Comparison of ENCODE assay signal across 20 cellular contexts in the genomic region with DNA sequence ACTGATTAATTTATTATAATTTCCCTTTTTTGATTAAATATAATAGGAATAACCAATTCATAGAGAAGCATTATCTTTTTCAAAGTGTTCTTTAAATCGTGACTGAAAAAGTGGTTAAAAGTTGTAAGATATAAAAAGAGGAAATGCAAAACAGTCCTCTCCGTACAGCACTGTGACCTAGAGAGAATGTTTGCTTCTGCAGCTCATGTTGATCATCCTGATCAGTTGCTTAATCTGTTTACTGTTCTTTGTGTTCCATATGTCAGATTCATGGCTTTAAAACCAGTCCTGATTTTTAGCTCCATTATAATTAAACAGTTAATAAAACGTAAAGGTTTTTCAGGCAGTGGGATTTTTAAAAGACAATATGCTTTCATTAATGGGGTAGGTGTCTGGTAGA. TPM values are rescaled to one million over a fixed set of nuclear protein-coding genes. Genes with fewer than 3 reads are reported as not detected.
DNase-seq lines count a peak whose midpoint lies in the region; ATAC-seq and TF ChIP-seq lines count a peak whose summit lies in the region.
"Had no signal": no experiment of that assay in that cellular context is flagged by ENCODE, and none has a peak within 500 bp of the region (broad histone marks: within the 10 kb centered on the region; RNA-seq: fewer than 3 reads in every experiment).

No MANE protein-coding gene starts in this region.

- no peaks in the 10 kb centered on the region for H3K9me3 ChIP-seq in OCI-LY3 (ENCODE audit: insufficient read depth, low read length)
- no peaks in the 10 kb centered on the region for H3K9me3 ChIP-seq in transverse colon
- no peaks in the 10 kb centered on the region for H3K9me3 ChIP-seq in psoas muscle
- H3K9me3 ChIP-seq: esophagus muscularis mucosa, vagina had no signal

- ATAC-seq in HG03342 (IDR thresholded peaks at IDR 0.05; ENCODE audit: unreplicated experiment) (no peak), psoas muscle (no peak)
- ATAC-seq: activated CD8-positive, alpha-beta memory T cell treated with anti-CD3 and anti-CD28 coated beads, Interleukin-2, amount 10 ng/mL, durations not matched to agents 7 days and 5 days; natural killer cell treated with Interleukin-12 subunit alpha and Interleukin-12 subunit beta and Interleukin-15 and Interleukin-18, amount 100 ng/mL, for 72 hours had no signal

- intact Hi-C loops in transverse colon (cut with DNase I; ENCODE audit: low total_unique reads), result no loop called here
- intact Hi-C loops in psoas muscle (cut with DNase I), result no loop called here

- H2AFZ ChIP-seq in OCI-LY3 (ENCODE audit: low read depth, low read length), result 0 out of 2 replicates have a peak overlapping the region, but pooled peaks have one; percentile 10

- no peaks in the 10 kb centered on the region for H3K79me2 ChIP-seq in OCI-LY3 (ENCODE audit: low read length)

- TF ChIP-seq POLR2A in transverse colon (IDR thresholded peaks at IDR 0.05), result no peak

- in situ Hi-C loops in transverse colon (cut with MboI; ENCODE audit: low pct_ligation_motif_present in 1 of 4, low pct_unique_long_range_greater_than_20kb in 1 of 4, low sequenced_read_pairs in 3 of 4), result no loop called here

- WGBS in transverse colon (ENCODE audit: low coverage in 1 of 2), 2 donors, result 64 to 68% methylated on average over 3 of the region's 3 CpGs
- WGBS in psoas muscle, 3 donors, result 66 to 72% (median 71%) methylated on average over 3 of the region's 3 CpGs

- H3K4me3 ChIP-seq in GM12865 (ENCODE audit: low read depth, low read length) (no peak overlapping the region), OCI-LY3 (ENCODE audit: low read length) (no peak overlapping the region), fibroblast of mammary gland (ENCODE audit: control insufficient read depth, low read depth, low read length) (no peak overlapping the region), transverse colon (no peak overlapping the region), psoas muscle (no peak overlapping the region)
- H3K4me3 ChIP-seq: esophagus muscularis mucosa, vagina had no signal

- peak overlapping the region; percentile 43 for H3K4me2 ChIP-seq in OCI-LY3 (ENCODE audit: low read length)

- H3K27me3 ChIP-seq in OCI-LY3 (ENCODE audit: low read depth, low read length), result no peaks in the 10 kb centered on the region
- H3K27me3 ChIP-seq in transverse colon, result no peaks in the 10 kb centered on the region
- no peaks in the 10 kb centered on the region for H3K27me3 ChIP-seq in psoas muscle (ENCODE audit: insufficient read depth in 3 of 3, low read length in 2 of 3)
- H3K27me3 ChIP-seq: esophagus muscularis mucosa, vagina had no signal

- DNase-seq in AML-193 (lab: John Stamatoyannopoulos, UW) (peak; percentile 36 to 42), GM12865 (ENCODE audit: low read depth) (peak; percentile 8), fibroblast of mammary gland (ENCODE audit: low read depth) (peak; percentile 41), NCI-H2029 treated with DMSO at 0.1 percent for 48 hours (lab: John Stamatoyannopoulos, UW) (no peak), transverse colon (no peak), psoas muscle (no peak)
- DNase-seq: activated CD4-positive, alpha-beta T cell treated with anti-CD3 and anti-CD28 coated beads for 1 hour; activated CD8-positive, alpha-beta memory T cell treated with anti-CD3 and anti-CD28 coated beads, Interleukin-2, amount 10 ng/mL, durations not matched to agents 7 days and 5 days; activated effector memory CD4-positive, alpha-beta T cell treated with Interleukin-2 at 50 U/mL for 16 hours; EL; kidney; NCI-H2029; SHP77 treated with DMSO at 0.1 percent for 48 hours; stimulated activated CD4-positive, alpha-beta T cell treated with anti-CD3 and anti-CD28 coated beads, Interleukin-4, amount 100 ng/mL, for 4 hours; substantia nigra had no signal

- H3K36me3 ChIP-seq in OCI-LY3 (replicated peaks; ENCODE audit: low read depth, low read length) (no peaks in the 10 kb centered on the region), transverse colon (no peaks in the 10 kb centered on the region), psoas muscle (ENCODE audit: insufficient read depth in 1 of 2, low read depth in 1 of 2) (no peaks in the 10 kb centered on the region)
- H3K36me3 ChIP-seq: esophagus muscularis mucosa, vagina had no signal

- no peak overlapping the region for H3K27ac ChIP-seq in OCI-LY3 (ENCODE audit: low read length)
- no peak overlapping the region for H3K27ac ChIP-seq in transverse colon
- no peak overlapping the region for H3K27ac ChIP-seq in psoas muscle
- H3K27ac ChIP-seq: vagina had no signal

- TF ChIP-seq CTCF in GM12865 (IDR thresholded peaks at IDR 0.05; ENCODE audit: insufficient read depth, low read depth, low read length, missing control alignments) (no peak), OCI-LY3 (IDR thresholded peaks at IDR 0.05; ENCODE audit: low read depth, low read length) (no peak), fibroblast of mammary gland (conservative IDR thresholded peaks at IDR 0.05; ENCODE audit: control insufficient read depth, insufficient read depth, low read depth, low read length) (no peak), transverse colon (IDR thresholded peaks at IDR 0.05) (no peak), psoas muscle (IDR thresholded peaks at IDR 0.05) (no peak)

- H4K20me1 ChIP-seq in OCI-LY3 (ENCODE audit: insufficient read depth, low read length), result no peaks in the 10 kb centered on the region

- TF ChIP-seq EP300 in transverse colon (IDR thresholded peaks at IDR 0.05; ENCODE audit: low read depth), result no peak

- peaks cover 18% of the 10 kb centered on the region for H3K4me1 ChIP-seq in OCI-LY3 (ENCODE audit: low read length)
- H3K4me1 ChIP-seq in transverse colon, result peaks cover 0 to 11% (median 8%) of the 10 kb centered on the region in 4 donors
- no peaks in the 10 kb centered on the region for H3K4me1 ChIP-seq in psoas muscle

- no peak overlapping the region for H3K9ac ChIP-seq in OCI-LY3 (ENCODE audit: low read length)

RNA-seq across cellular contexts. Expression of a gene that starts 4.7 kb away (rescaled TPM):
- total RNA-seq in transverse colon (10 to 100 TPM; 14.7 to 60.2 (median 17.0) TPM), psoas muscle (1 to 10 TPM; 2.2 to 3.5 (median 3.1) TPM)
- polyA plus RNA-seq in psoas muscle, result 1 to 10 TPM; 1.6 to 4.7 (median 2.0) TPM

RNA-seq across cellular contexts. Expression of a gene that starts 36.4 kb away (rescaled TPM):
- total RNA-seq in transverse colon (1 to 10 TPM in 3 of 4 donors, under 1 TPM in 1; 0.20 to 4.9 (median 1.7) TPM), psoas muscle (under 1 TPM; 0.15 to 0.24 (median 0.18) TPM)
- under 1 TPM; 0.04 to 0.21 (median 0.12) TPM for polyA plus RNA-seq in psoas muscle

Comparison
In these comparisons a context has a peak if more than half of its experiments do, and no peak if none do; other contexts are left out.
1. DNase-seq: peak in AML-193 (2 of 2), GM12865 (single experiment) and fibroblast of mammary gland (single experiment); none in NCI-H2029 treated with DMSO at 0.1 percent for 48 hours (single experiment), transverse colon (single experiment) and psoas muscle (0 of 2).